Comparison of ENCODE assay signal across 25 cellular contexts in the genomic region with DNA sequence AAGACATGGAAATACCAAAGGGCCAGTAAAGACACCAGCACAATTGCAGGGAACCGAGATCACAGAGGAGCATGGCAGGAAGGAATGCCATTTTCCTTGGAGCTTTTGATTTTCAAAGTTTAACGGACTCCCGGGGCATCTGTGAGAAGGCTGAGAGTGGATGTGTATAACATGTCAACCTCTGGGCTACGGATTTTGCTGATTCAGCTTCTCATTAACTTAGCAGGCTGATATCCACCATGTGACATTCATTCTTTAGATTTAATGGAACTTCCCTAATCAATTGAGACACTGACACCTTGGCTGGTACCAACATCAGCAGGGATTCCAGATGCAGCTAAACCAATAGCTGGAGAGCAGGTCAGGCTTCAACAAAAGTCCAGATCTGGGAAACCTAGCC.
"Had no signal": no experiment of that assay in that cellular context is flagged by ENCODE, and none has a peak within 500 bp of the region (broad histone marks: within the 10 kb centered on the region; RNA-seq: fewer than 3 reads in every experiment).

No MANE protein-coding gene starts in this region.

- FAIRE-seq: endometrium, islet of Langerhans, keratinocyte had no signal

- H3K27me3 ChIP-seq: colonic mucosa, esophagus squamous epithelium, gastrocnemius medialis, heart right ventricle, left lung had no signal

- ATAC-seq: effector memory CD8-positive, alpha-beta T cell; esophagus mucosa; gastrocnemius medialis; heart right ventricle; left cardiac atrium; left lung; left ventricle myocardium superior; lower lobe of right lung; mucosa of descending colon had no signal

- H3K4me1 ChIP-seq: colonic mucosa, esophagus squamous epithelium, gastrocnemius medialis, left lung, lower lobe of right lung had no signal

- H3K9me3 ChIP-seq: colonic mucosa, esophagus squamous epithelium, gastrocnemius medialis, heart right ventricle, left lung, lower lobe of right lung, mucosa of descending colon had no signal

- H3K27ac ChIP-seq: colonic mucosa, epithelial cell of prostate, esophagus squamous epithelium, gastrocnemius medialis, heart right ventricle, left lung, lower lobe of right lung had no signal

- H3K36me3 ChIP-seq: colonic mucosa, esophagus squamous epithelium, gastrocnemius medialis, heart right ventricle, left lung, lower lobe of right lung had no signal

- H3K4me3 ChIP-seq: colonic mucosa, esophagus squamous epithelium, gastrocnemius medialis, heart right ventricle, left lung, lower lobe of right lung, mucosa of descending colon had no signal

- DNase-seq: colonic mucosa; cortex of kidney; effector CD8-positive, alpha-beta T cell; effector memory CD8-positive, alpha-beta T cell; endodermal cell; erythroblast; esophagus squamous epithelium; foreskin melanocyte; gastrocnemius medialis; glutamatergic neuron; head of caudate nucleus; heart right ventricle; hippocampal formation; left cardiac atrium; left lung; left ventricle myocardium superior; lower lobe of right lung; mesenchymal stem cell; mucosa of descending colon; naive B cell had no signal
